3 cellular contexts compared by ENCODE assay signal in genomic region chr2:85771486-85771885, GRCh38.
A peak's percentile ranks its signal among the peaks of the same experiment; 100 is the strongest.
TF ChIP-seq lines count a peak whose summit lies in the region.

No MANE protein-coding gene starts in this region.

TF ChIP-seq in HCT116, 20 proteins besides CTCF, POLR2A, EP300 and RAD21:
- TF ChIP-seq REST (IDR thresholded peaks at IDR 0.05; ENCODE audit: low read depth) (no peak), EZH2 (IDR thresholded peaks at IDR 0.05) (no peak), ATF3 (IDR thresholded peaks at IDR 0.05) (no peak), JUND (IDR thresholded peaks at IDR 0.05) (no peak), SP1 (IDR thresholded peaks at IDR 0.05; ENCODE audit: low read depth) (no peak)
TF ChIP-seq in HCT116: peak in this region for 0.

TF ChIP-seq in GM12878, 131 proteins besides CTCF, POLR2A, EP300 and RAD21:
- no peak for TF ChIP-seq SRF (IDR thresholded peaks at IDR 0.05; ENCODE audit: low read depth in 2 of 2, low read length in 2 of 2)
- no peak for TF ChIP-seq RELB (IDR thresholded peaks at IDR 0.05; ENCODE audit: low read depth)
- no peak for TF ChIP-seq CREM (IDR thresholded peaks at IDR 0.05; ENCODE audit: low read depth)
- TF ChIP-seq SMAD5 (IDR thresholded peaks at IDR 0.05; ENCODE audit: low read depth): no peak
- TF ChIP-seq YBX1 (IDR thresholded peaks at IDR 0.05): no peak
- TF ChIP-seq RB1 (IDR thresholded peaks at IDR 0.05; ENCODE audit: borderline replicate concordance): no peak
- TF ChIP-seq EGR1 (IDR thresholded peaks at IDR 0.05; ENCODE audit: borderline replicate concordance in 1 of 2, low read depth in 2 of 2, low read length in 2 of 2): no peak
- no peak for TF ChIP-seq RELA (IDR thresholded peaks at IDR 0.05; ENCODE audit: borderline replicate concordance, partially characterized antibody)
- TF ChIP-seq JUNB (IDR thresholded peaks at IDR 0.05): no peak
- TF ChIP-seq HCFC1 (IDR thresholded peaks at IDR 0.05; ENCODE audit: low read length): no peak
- TF ChIP-seq FOXK2 (IDR thresholded peaks at IDR 0.05): no peak
- no peak for TF ChIP-seq NBN (IDR thresholded peaks at IDR 0.05)
- no peak for TF ChIP-seq NR2C1 (IDR thresholded peaks at IDR 0.05)
- no peak for TF ChIP-seq EZH2 (IDR thresholded peaks at IDR 0.05; ENCODE audit: borderline replicate concordance, control insufficient read depth, low read depth, low read length)
- TF ChIP-seq BCLAF1 (IDR thresholded peaks at IDR 0.05): no peak
- TF ChIP-seq CEBPZ (IDR thresholded peaks at IDR 0.05; ENCODE audit: low read depth, low read length): no peak
- TF ChIP-seq TCF7 (IDR thresholded peaks at IDR 0.05; ENCODE audit: borderline replicate concordance): no peak
- TF ChIP-seq KDM1A (IDR thresholded peaks at IDR 0.05; ENCODE audit: borderline replicate concordance): no peak

TF ChIP-seq in liver, 16 proteins besides CTCF, POLR2A, EP300 and RAD21:
- TF ChIP-seq FOXA2 (IDR thresholded peaks at IDR 0.05) (peak; percentile 6), REST (IDR thresholded peaks at IDR 0.05) (no peak)
